Comparison of ENCODE assay signal across 37 cellular contexts in genomic region chr5:120476063-120476462, GRCh38. TPM values are rescaled to one million over a fixed set of nuclear protein-coding genes. Genes with fewer than 3 reads are reported as not detected.
"Had no signal": no experiment of that assay in that cellular context is flagged by ENCODE, and none has a peak within 500 bp of the region (broad histone marks: within the 10 kb centered on the region; RNA-seq: fewer than 3 reads in every experiment).

No MANE protein-coding gene starts in this region.

- H3K27me3 Mint-ChIP-seq: activated CD8-positive, alpha-beta T cell treated with anti-CD3 and anti-CD28 coated beads for 36 hours; activated naive CD4-positive, alpha-beta T cell treated with anti-CD3 and anti-CD28 coated beads, Interleukin-2, amount 10 ng/mL, durations not matched to agents 7 days and 5 days; activated naive CD8-positive, alpha-beta T cell; central memory CD8-positive, alpha-beta T cell had no signal

- H3K4me1 Mint-ChIP-seq: activated B cell treated with CpG ODN at 0.5 μM for 24 hours; activated naive CD4-positive, alpha-beta T cell treated with anti-CD3 and anti-CD28 coated beads, Interleukin-2, amount 10 ng/mL, durations not matched to agents 7 days and 5 days; activated T-helper 17 cell treated with anti-CD3 and anti-CD28 coated beads, Interleukin-2, amount 50 U/mL, for 72 hours; central memory CD8-positive, alpha-beta T cell; IgD-negative memory B cell had no signal

- H3K9me3 ChIP-seq: Peyer's patch, SJSA1 had no signal

- DNase-seq: activated B cell treated with CpG ODN at 0.5 μM for 24 hours; activated CD4-positive, alpha-beta T cell treated with anti-CD3 and anti-CD28 coated beads for 48 hours; activated CD4-positive, alpha-beta T cell treated with anti-CD3 and anti-CD28 coated beads, Interleukin-2, amount 50 U/mL, for 4 hours; activated CD4-positive, CD25-positive, alpha-beta regulatory T cell treated with anti-CD3 and anti-CD28 coated beads, Interleukin-2, amount 50 U/mL, for 72 hours; activated CD8-positive, alpha-beta T cell treated with anti-CD3 and anti-CD28 coated beads for 36 hours; activated gamma-delta T cell; activated naive CD4-positive, alpha-beta T cell treated with anti-CD3 and anti-CD28 coated beads, Interleukin-2, amount 10 ng/mL, durations not matched to agents 7 days and 5 days; activated T-cell treated with anti-CD3 and anti-CD28 coated beads, Interleukin-2, amount 50 U/mL, for 1 hour; activated T-cell treated with anti-CD3 and anti-CD28 coated beads, Interleukin-2, amount 50 U/mL, for 72 hours; amniotic stem cell; aorta; Karpas-422; KBM-7; NCI-H1105; NCI-H1417 treated with DMSO at 0.1 percent for 48 hours; NCI-H187 treated with DMSO at 0.1 percent for 48 hours; NCI-H2081; NCI-H2171 treated with DMSO at 0.1 percent for 48 hours; NCI-H2227 treated with DMSO at 0.1 percent for 48 hours; NCI-H446; NCI-H510A treated with DMSO at 0.1 percent for 48 hours; NCI-H526 treated with DMSO at 0.1 percent for 48 hours; NCI-H774; NK-92 treated with Interleukin-12 subunit alpha and Interleukin-12 subunit beta, amount 100 ng/mL, for 24 hours; PC-3; Peyer's patch; RPMI8226; SHP77 treated with DMSO at 0.1 percent for 48 hours had no signal

- H3K9me3 Mint-ChIP-seq: activated B cell treated with CpG ODN at 0.5 μM for 24 hours; activated CD8-positive, alpha-beta T cell treated with anti-CD3 and anti-CD28 coated beads for 36 hours; activated naive CD4-positive, alpha-beta T cell treated with anti-CD3 and anti-CD28 coated beads, Interleukin-2, amount 10 ng/mL, durations not matched to agents 7 days and 5 days; activated T-helper 17 cell treated with anti-CD3 and anti-CD28 coated beads, Interleukin-2, amount 50 U/mL, for 72 hours; IgD-negative memory B cell; T-helper 2 cell treated with Interferon-gamma antibody and Interleukin-4, amounts not matched to agents 5 μg/mL and 100 μg/mL, for 36 hours had no signal

- H3K4me1 ChIP-seq: Peyer's patch had no signal

- H3K27me3 ChIP-seq: cardiac muscle cell, Peyer's patch, SJSA1 had no signal

- H3K36me3 Mint-ChIP-seq: activated naive CD4-positive, alpha-beta T cell treated with anti-CD3 and anti-CD28 coated beads, Interleukin-2, amount 10 ng/mL, durations not matched to agents 7 days and 5 days; activated naive CD8-positive, alpha-beta T cell; IgD-negative memory B cell had no signal

- H3K27ac ChIP-seq: cardiac muscle cell, Peyer's patch, SJSA1 had no signal

- H3K4me3 Mint-ChIP-seq: activated B cell treated with CpG ODN at 0.5 μM for 24 hours; activated CD8-positive, alpha-beta T cell treated with anti-CD3 and anti-CD28 coated beads for 36 hours; activated naive CD4-positive, alpha-beta T cell treated with anti-CD3 and anti-CD28 coated beads, Interleukin-2, amount 10 ng/mL, durations not matched to agents 7 days and 5 days; activated naive CD8-positive, alpha-beta T cell; activated T-cell treated with anti-CD3 and anti-CD28 coated beads, Interleukin-2, amount 50 U/mL, for 72 hours; activated T-helper 17 cell treated with anti-CD3 and anti-CD28 coated beads, Interleukin-2, amount 50 U/mL, for 72 hours; central memory CD8-positive, alpha-beta T cell; IgD-negative memory B cell; T-helper 2 cell treated with Interferon-gamma antibody and Interleukin-4, amounts not matched to agents 5 μg/mL and 100 μg/mL, for 36 hours had no signal

- H3K4me3 ChIP-seq: cardiac muscle cell, Peyer's patch, SJSA1 had no signal

- H3K36me3 ChIP-seq: cardiac muscle cell, Peyer's patch, SJSA1 had no signal

- H3K27ac Mint-ChIP-seq: activated B cell treated with CpG ODN at 0.5 μM for 24 hours; activated CD8-positive, alpha-beta T cell treated with anti-CD3 and anti-CD28 coated beads for 36 hours; activated naive CD4-positive, alpha-beta T cell treated with anti-CD3 and anti-CD28 coated beads, Interleukin-2, amount 10 ng/mL, durations not matched to agents 7 days and 5 days; activated naive CD8-positive, alpha-beta T cell; activated T-cell treated with anti-CD3 and anti-CD28 coated beads, Interleukin-2, amount 50 U/mL, for 72 hours; activated T-helper 17 cell treated with anti-CD3 and anti-CD28 coated beads, Interleukin-2, amount 50 U/mL, for 72 hours; IgD-negative memory B cell; T-helper 2 cell treated with Interferon-gamma antibody and Interleukin-4, amounts not matched to agents 5 μg/mL and 100 μg/mL, for 36 hours had no signal

RNA-seq across cellular contexts. Expression of gene PRR16, which starts 12.0 kb away (rescaled TPM):
- total RNA-seq: activated CD8-positive, alpha-beta memory T cell treated with anti-CD3 and anti-CD28 coated beads for 36 hours; activated CD8-positive, alpha-beta T cell treated with anti-CD3 and anti-CD28 coated beads for 36 hours; activated T-cell treated with anti-CD3 and anti-CD28 coated beads, Interleukin-2, amount 50 U/mL, for 72 hours; activated T-helper 17 cell treated with anti-CD3 and anti-CD28 coated beads, Interleukin-2, amount 50 U/mL, for 72 hours; T-helper 1 cell treated with Interleukin-12 subunit alpha and Interleukin-12 subunit beta and Interleukin-4 antibody, amounts not matched to agents 30 ng/mL and 1 ng/mL, for 36 hours had no signal
- polyA plus RNA-seq: IgD-negative memory B cell had no signal
